Comparison of ENCODE assay signal across 19 cellular contexts in the genomic region with DNA sequence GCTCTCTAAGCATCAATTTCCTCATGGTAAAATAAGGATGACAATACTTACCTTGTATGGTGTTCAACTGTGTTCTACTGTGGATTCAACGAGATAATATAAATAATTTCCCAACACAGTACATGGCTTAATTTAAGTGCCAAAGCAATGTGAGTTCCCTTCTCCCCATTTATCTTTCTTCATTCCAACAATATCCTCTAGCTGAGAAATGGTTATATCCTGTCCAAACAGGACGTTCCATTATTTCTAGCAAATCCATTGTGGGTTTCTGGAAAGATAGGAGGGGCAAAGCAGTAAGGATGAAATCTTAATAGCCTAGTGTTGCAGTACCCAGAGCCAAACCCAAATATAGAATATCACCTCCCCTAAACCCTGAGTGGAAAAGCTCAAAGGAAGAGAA. TPM values are rescaled to one million over a fixed set of nuclear protein-coding genes. Genes with fewer than 3 reads are reported as not detected.
A peak's percentile ranks its signal among the peaks of the same experiment; 100 is the strongest.
DNase-seq lines count a peak whose midpoint lies in the region; ATAC-seq, FAIRE-seq and TF ChIP-seq lines count a peak whose summit lies in the region.
"Had no signal": no experiment of that assay in that cellular context is flagged by ENCODE, and none has a peak within 500 bp of the region (broad histone marks: within the 10 kb centered on the region; RNA-seq: fewer than 3 reads in every experiment).

No MANE protein-coding gene starts in this region.

- no peak overlapping the region for H2AFZ ChIP-seq in astrocyte (ENCODE audit: low read depth, low read length)

- TF ChIP-seq POLR2A in gastrocnemius medialis (IDR thresholded peaks at IDR 0.05) = no peak
- TF ChIP-seq POLR2A in tibial nerve (IDR thresholded peaks at IDR 0.05) = no peak

- TF ChIP-seq EP300 in tibial nerve (IDR thresholded peaks at IDR 0.05) = no peak

- peaks cover 71% of the 10 kb centered on the region for H3K4me1 Mint-ChIP-seq in astrocyte (ENCODE audit: low read depth, unreplicated experiment)
- H3K4me1 Mint-ChIP-seq in activated T-helper 1 cell treated with anti-CD3 and anti-CD28 coated beads, Interleukin-12 subunit alpha, Interleukin-12 subunit beta, Interleukin-2, Interleukin-4 antibody, amounts not matched to agents 30 ng/mL and 10 ng/mL and 1 ng/mL, durations not matched to agents 14 hours and 24 hours and 36 hours (ENCODE audit: low read depth) = no peaks in the 10 kb centered on the region

- no peak overlapping the region for H3K4me3 Mint-ChIP-seq in astrocyte (ENCODE audit: unreplicated experiment)
- no peak overlapping the region for H3K4me3 Mint-ChIP-seq in activated T-helper 1 cell treated with anti-CD3 and anti-CD28 coated beads, Interleukin-12 subunit alpha, Interleukin-12 subunit beta, Interleukin-2, Interleukin-4 antibody, amounts not matched to agents 30 ng/mL and 10 ng/mL and 1 ng/mL, durations not matched to agents 14 hours and 24 hours and 36 hours
- H3K4me3 Mint-ChIP-seq: activated CD4-positive, alpha-beta memory T cell treated with anti-CD3 and anti-CD28 coated beads for 36 hours; CD4-positive, CD25-positive, alpha-beta regulatory T cell; dendritic cell treated with granulocyte-macrophage colony-stimulating factor and Interleukin-4, amounts not matched to agents 40 ng/mL and 50 ng/mL, for 4 days had no signal

- H3K9me3 ChIP-seq in BLaER1 treated with 17β-estradiol and CSF1 and Interleukin-3, amounts not matched to agents 10 nM and 100 nM (replicated peaks in 1 of 11) = no peaks in the 10 kb centered on the region
- H3K9me3 ChIP-seq in astrocyte (ENCODE audit: insufficient read depth, low read depth, low read length) (no peaks in the 10 kb centered on the region), right atrium auricular region (no peaks in the 10 kb centered on the region), gastrocnemius medialis (no peaks in the 10 kb centered on the region), tibial nerve (no peaks in the 10 kb centered on the region)
- H3K9me3 ChIP-seq: SJSA1 had no signal

- no peak overlapping the region for H3K4me3 ChIP-seq in BLaER1 treated with 17β-estradiol and CSF1 and Interleukin-3, amounts not matched to agents 10 nM and 100 nM
- H3K4me3 ChIP-seq in astrocyte (ENCODE audit: insufficient read depth, low read depth, low read length) (no peak overlapping the region), right atrium auricular region (no peak overlapping the region), gastrocnemius medialis (no peak overlapping the region), tibial nerve (no peak overlapping the region)
- H3K4me3 ChIP-seq: SJSA1 had no signal

- 27 to 32% methylated on average over 2 of the region's 2 CpGs for WGBS in tibial nerve, 2 donors

- H3K36me3 ChIP-seq in BLaER1 treated with 17β-estradiol and CSF1 and Interleukin-3, amounts not matched to agents 10 nM and 100 nM = peaks cover 66 to 100% (median 87%) of the 10 kb centered on the region in 11 experiments
- H3K36me3 ChIP-seq in astrocyte (ENCODE audit: insufficient read depth, low read length) (no peaks in the 10 kb centered on the region), right atrium auricular region (no peaks in the 10 kb centered on the region), gastrocnemius medialis (peaks cover 0 to 4% of the 10 kb centered on the region in 2 donors), tibial nerve (peaks cover 0 to 22% (median 0%) of the 10 kb centered on the region in 3 donors)

- peaks cover 55 to 100% (median 80%) of the 10 kb centered on the region in 10 experiments for H3K4me1 ChIP-seq in BLaER1 treated with 17β-estradiol and CSF1 and Interleukin-3, amounts not matched to agents 10 nM and 100 nM
- peaks cover 45% of the 10 kb centered on the region for H3K4me1 ChIP-seq in astrocyte (ENCODE audit: insufficient read depth, low read length)
- peaks cover 0 to 74% of the 10 kb centered on the region in 2 donors for H3K4me1 ChIP-seq in right atrium auricular region
- peaks cover 79 to 96% of the 10 kb centered on the region in 2 donors for H3K4me1 ChIP-seq in gastrocnemius medialis
- peaks cover 0 to 87% (median 57%) of the 10 kb centered on the region in 4 donors for H3K4me1 ChIP-seq in tibial nerve

- no peaks in the 10 kb centered on the region for H3K27me3 Mint-ChIP-seq in astrocyte (ENCODE audit: low read depth, unreplicated experiment)
- H3K27me3 Mint-ChIP-seq in activated T-helper 1 cell treated with anti-CD3 and anti-CD28 coated beads, Interleukin-12 subunit alpha, Interleukin-12 subunit beta, Interleukin-2, Interleukin-4 antibody, amounts not matched to agents 30 ng/mL and 10 ng/mL and 1 ng/mL, durations not matched to agents 14 hours and 24 hours and 36 hours (ENCODE audit: insufficient read depth) = no peaks in the 10 kb centered on the region
- H3K27me3 Mint-ChIP-seq: activated CD4-positive, alpha-beta memory T cell treated with anti-CD3 and anti-CD28 coated beads for 36 hours; CD4-positive, CD25-positive, alpha-beta regulatory T cell; dendritic cell treated with granulocyte-macrophage colony-stimulating factor and Interleukin-4, amounts not matched to agents 40 ng/mL and 50 ng/mL, for 4 days had no signal

- H3K79me2 ChIP-seq in astrocyte (ENCODE audit: insufficient read depth, low read length) = peaks cover 72% of the 10 kb centered on the region

- no peak for ATAC-seq in gastrocnemius medialis

- peaks cover 98 to 100% (median 100%) of the 10 kb centered on the region in 11 experiments for H4K20me1 ChIP-seq in BLaER1 treated with 17β-estradiol and CSF1 and Interleukin-3, amounts not matched to agents 10 nM and 100 nM
- peaks cover 75% of the 10 kb centered on the region for H4K20me1 ChIP-seq in astrocyte (ENCODE audit: insufficient read depth, low read length)

- H3K9me3 Mint-ChIP-seq in astrocyte (ENCODE audit: unreplicated experiment) = no peaks in the 10 kb centered on the region
- H3K9me3 Mint-ChIP-seq in activated T-helper 1 cell treated with anti-CD3 and anti-CD28 coated beads, Interleukin-12 subunit alpha, Interleukin-12 subunit beta, Interleukin-2, Interleukin-4 antibody, amounts not matched to agents 30 ng/mL and 10 ng/mL and 1 ng/mL, durations not matched to agents 14 hours and 24 hours and 36 hours = no peaks in the 10 kb centered on the region
- H3K9me3 Mint-ChIP-seq: activated CD4-positive, alpha-beta memory T cell treated with anti-CD3 and anti-CD28 coated beads for 36 hours; dendritic cell treated with granulocyte-macrophage colony-stimulating factor and Interleukin-4, amounts not matched to agents 40 ng/mL and 50 ng/mL, for 4 days had no signal

- H3K27me3 ChIP-seq in BLaER1 treated with 17β-estradiol and CSF1 and Interleukin-3, amounts not matched to agents 10 nM and 100 nM = no peaks in the 10 kb centered on the region
- no peaks in the 10 kb centered on the region for H3K27me3 ChIP-seq in astrocyte (ENCODE audit: insufficient read depth, low read length)
- H3K27me3 ChIP-seq in right atrium auricular region = no peaks in the 10 kb centered on the region
- H3K27me3 ChIP-seq in gastrocnemius medialis = no peaks in the 10 kb centered on the region
- no peaks in the 10 kb centered on the region for H3K27me3 ChIP-seq in tibial nerve
- H3K27me3 ChIP-seq: SJSA1 had no signal

- in situ Hi-C loops in gastrocnemius medialis (cut with MboI; ENCODE audit: low sequenced_read_pairs in 4 of 4) = no loop called here

- peak overlapping the region in 9 of 11 experiments; percentile 1 to 100 (median 18); a peak in 9 of 22 replicates for H3K4me2 ChIP-seq in BLaER1 treated with 17β-estradiol and CSF1 and Interleukin-3, amounts not matched to agents 10 nM and 100 nM
- peak overlapping the region; percentile 17 for H3K4me2 ChIP-seq in astrocyte (ENCODE audit: low read length)

- H3K27ac ChIP-seq in BLaER1 treated with 17β-estradiol and CSF1 and Interleukin-3, amounts not matched to agents 10 nM and 100 nM = no peak overlapping the region
- H3K27ac ChIP-seq in astrocyte (ENCODE audit: low read depth, low read length) (no peak overlapping the region), right atrium auricular region (peak overlapping the region; percentile 36 to 62), gastrocnemius medialis (peak overlapping the region; percentile 45 to 71 (median 60)), tibial nerve (peak overlapping the region in 2 of 4 donors; percentile 72 to 75)
- H3K27ac ChIP-seq: SJSA1 had no signal

- FAIRE-seq in astrocyte (lab: Jason Lieb, UNC) = no peak
- FAIRE-seq: HTR-8/SVneo had no signal

- H3K27ac Mint-ChIP-seq in astrocyte (ENCODE audit: unreplicated experiment) = no peak overlapping the region
- H3K27ac Mint-ChIP-seq in activated T-helper 1 cell treated with anti-CD3 and anti-CD28 coated beads, Interleukin-12 subunit alpha, Interleukin-12 subunit beta, Interleukin-2, Interleukin-4 antibody, amounts not matched to agents 30 ng/mL and 10 ng/mL and 1 ng/mL, durations not matched to agents 14 hours and 24 hours and 36 hours = no peak overlapping the region
- H3K27ac Mint-ChIP-seq: activated CD4-positive, alpha-beta memory T cell treated with anti-CD3 and anti-CD28 coated beads for 36 hours; dendritic cell treated with granulocyte-macrophage colony-stimulating factor and Interleukin-4, amounts not matched to agents 40 ng/mL and 50 ng/mL, for 4 days had no signal

- DNase-seq in astrocyte (ENCODE audit: low read depth) = peak; percentile 76
- DNase-seq in right atrium auricular region (ENCODE audit: low spot score) = no peak
- DNase-seq in gastrocnemius medialis = no peak
- no peak for DNase-seq in activated CD4-positive, alpha-beta T cell treated with anti-CD3 and anti-CD28 coated beads for 1 hour
- no peak for DNase-seq in NCI-H774 (lab: John Stamatoyannopoulos, UW)
- no peak for DNase-seq in tibial nerve (ENCODE audit: low spot score in 2 of 2)
- no peak for DNase-seq in activated T-helper 1 cell treated with anti-CD3 and anti-CD28 coated beads, Interleukin-12 subunit alpha, Interleukin-12 subunit beta, Interleukin-2, Interleukin-4 antibody, amounts not matched to agents 30 ng/mL and 10 ng/mL and 1 ng/mL, durations not matched to agents 14 hours and 24 hours and 36 hours (ENCODE audit: low spot score)
- DNase-seq: activated CD4-positive, alpha-beta memory T cell treated with anti-CD3 and anti-CD28 coated beads for 36 hours; activated naive CD4-positive, alpha-beta T cell treated with Interleukin-2 at 50 U/mL for 16 hours; CD4-positive, CD25-positive, alpha-beta regulatory T cell; DMS 273 treated with DMSO at 0.1 percent for 48 hours; GDM1; H7; NCI-H1417 treated with DMSO at 0.1 percent for 48 hours; occipital lobe had no signal

- TF ChIP-seq CTCF in astrocyte (IDR thresholded peaks at IDR 0.05; ENCODE audit: insufficient read depth, low read depth, low read length) (no peak), right atrium auricular region (IDR thresholded peaks at IDR 0.05) (no peak), gastrocnemius medialis (IDR thresholded peaks at IDR 0.05 in 4 of 5, conservative IDR thresholded peaks at IDR 0.05 in 1 of 5) (no peak), tibial nerve (IDR thresholded peaks at IDR 0.05) (no peak)

- peaks cover 11% of the 10 kb centered on the region for H3K36me3 Mint-ChIP-seq in astrocyte (ENCODE audit: low read depth, unreplicated experiment)
- no peaks in the 10 kb centered on the region for H3K36me3 Mint-ChIP-seq in activated T-helper 1 cell treated with anti-CD3 and anti-CD28 coated beads, Interleukin-12 subunit alpha, Interleukin-12 subunit beta, Interleukin-2, Interleukin-4 antibody, amounts not matched to agents 30 ng/mL and 10 ng/mL and 1 ng/mL, durations not matched to agents 14 hours and 24 hours and 36 hours (ENCODE audit: low read depth)
- H3K36me3 Mint-ChIP-seq: activated CD4-positive, alpha-beta memory T cell treated with anti-CD3 and anti-CD28 coated beads for 36 hours; CD4-positive, CD25-positive, alpha-beta regulatory T cell had no signal

- H3K9ac ChIP-seq in BLaER1 treated with 17β-estradiol and CSF1 and Interleukin-3, amounts not matched to agents 10 nM and 100 nM = peak overlapping the region in 2 of 11 experiments; percentile 3 to 38; a peak in 2 of 22 replicates
- H3K9ac ChIP-seq in astrocyte (ENCODE audit: low read length) = no peak overlapping the region

- intact Hi-C loops in gastrocnemius medialis (cut with DNase I; ENCODE audit: low total_unique reads) = loop anchor here (2.0 kb wide), 1 partner anchor 37 kb away; no protein-coding TSS in a partner anchor
- intact Hi-C loops in activated T-helper 1 cell treated with anti-CD3 and anti-CD28 coated beads, Interleukin-12 subunit alpha, Interleukin-12 subunit beta, Interleukin-2, Interleukin-4 antibody, amounts not matched to agents 30 ng/mL and 10 ng/mL and 1 ng/mL, durations not matched to agents 14 hours and 24 hours and 36 hours (cut with micrococcal nuclease) = no loop called here

RNA-seq across cellular contexts. Expression of a gene that starts 22.0 kb away (rescaled TPM):
- total RNA-seq in astrocyte (109 and 125 TPM in 2 replicates), right atrium auricular region (10 to 100 TPM in 1 of 2 donors, 1 to 10 TPM in 1; 7.9 to 19.2 TPM), gastrocnemius medialis (10 to 100 TPM in 3 of 4 donors, 1 to 10 TPM in 1; 4.9 to 23.8 (median 21.5) TPM), tibial nerve (10 to 100 TPM; 59.2 to 84.1 (median 80.5) TPM)
- 1.1 and 1.3 TPM in 2 replicates for total RNA-seq in activated T-helper 1 cell treated with anti-CD3 and anti-CD28 coated beads, Interleukin-12 subunit alpha, Interleukin-12 subunit beta, Interleukin-2, Interleukin-4 antibody, amounts not matched to agents 30 ng/mL and 10 ng/mL and 1 ng/mL, durations not matched to agents 14 hours and 24 hours and 36 hours

Comparison
In these comparisons a context has a peak if more than half of its experiments do, and no peak if none do; other contexts are left out.
1. H3K27ac ChIP-seq: peak in right atrium auricular region (2 of 2) and gastrocnemius medialis (4 of 4); none in BLaER1 treated with 17β-estradiol and CSF1 and Interleukin-3, amounts not matched to agents 10 nM and 100 nM (0 of 11) and astrocyte (single experiment).